Comparison of ENCODE assay signal across 11 cellular contexts in genomic region chr1:160639652-160640051, GRCh38. TPM values are rescaled to one million over a fixed set of nuclear protein-coding genes. Genes with fewer than 3 reads are reported as not detected.
DNase-seq lines count a peak whose midpoint lies in the region; ATAC-seq and FAIRE-seq lines count a peak whose summit lies in the region.
"Had no signal": no experiment of that assay in that cellular context is flagged by ENCODE, and none has a peak within 500 bp of the region (broad histone marks: within the 10 kb centered on the region; RNA-seq: fewer than 3 reads in every experiment).

No MANE protein-coding gene starts in this region.

- H3K27me3 Mint-ChIP-seq in activated T-helper 17 cell treated with anti-CD3 and anti-CD28 coated beads, Interleukin-2, amount 50 U/mL, for 72 hours, result no peaks in the 10 kb centered on the region

- H3K9me3 Mint-ChIP-seq in activated T-helper 17 cell treated with anti-CD3 and anti-CD28 coated beads, Interleukin-2, amount 50 U/mL, for 72 hours, result no peaks in the 10 kb centered on the region
- H3K9me3 Mint-ChIP-seq: HFFc6 had no signal

- H3K4me2 ChIP-seq in mesendoderm (ENCODE audit: low read length), result no peak overlapping the region

- peak overlapping the region; percentile 78 for H3K18ac ChIP-seq in mesendoderm (ENCODE audit: low read length)

- H3K79me2 ChIP-seq in mesendoderm (ENCODE audit: control insufficient read depth, insufficient read depth, low read length), result no peaks in the 10 kb centered on the region

- H2BK5ac ChIP-seq in mesendoderm (ENCODE audit: low read length), result peak overlapping the region; percentile 30

- H4K8ac ChIP-seq in mesendoderm (ENCODE audit: low read depth, low read length), result peak overlapping the region; percentile 93

- no peaks in the 10 kb centered on the region for H3K79me1 ChIP-seq in mesendoderm (ENCODE audit: low read length)

- H3K4me3 Mint-ChIP-seq in activated T-helper 17 cell treated with anti-CD3 and anti-CD28 coated beads, Interleukin-2, amount 50 U/mL, for 72 hours, result peak overlapping the region; percentile 79
- H3K4me3 Mint-ChIP-seq: HFFc6 had no signal

- no peak overlapping the region for H3K4ac ChIP-seq in mesendoderm (ENCODE audit: low read depth, low read length)

- no peak for ATAC-seq in activated T-helper 17 cell treated with anti-CD3 and anti-CD28 coated beads, Interleukin-2, amount 50 U/mL, for 72 hours (replicated peaks)

- H3K9ac ChIP-seq in mesendoderm (ENCODE audit: low read length), result no peak overlapping the region

- H3K36me3 Mint-ChIP-seq in activated T-helper 17 cell treated with anti-CD3 and anti-CD28 coated beads, Interleukin-2, amount 50 U/mL, for 72 hours (ENCODE audit: low read depth), result peaks cover 100% of the 10 kb centered on the region

- peaks cover 46% of the 10 kb centered on the region for H3K4me1 Mint-ChIP-seq in activated T-helper 17 cell treated with anti-CD3 and anti-CD28 coated beads, Interleukin-2, amount 50 U/mL, for 72 hours

- H2AK5ac ChIP-seq in mesendoderm (ENCODE audit: low read length), result peak overlapping the region; percentile 69

- H4K5ac ChIP-seq in mesendoderm (ENCODE audit: low read length), result no peak overlapping the region

- no peak overlapping the region for H3K4me3 ChIP-seq in mesendoderm (ENCODE audit: low read length)

- H2BK15ac ChIP-seq in mesendoderm (replicated peaks; ENCODE audit: low read depth), result peak overlapping the region; percentile 21

- H3K27ac ChIP-seq in mesendoderm (ENCODE audit: low read depth, low read length), result peak overlapping the region; percentile 31
- H3K27ac ChIP-seq: 22Rv1, neutrophil had no signal

- WGBS in mesendoderm (ENCODE audit: extremely low coverage, insufficient coverage, low lambda C conversion rate), result no CpG with 5 or more reads among the region's 3 CpGs

- H3K23ac ChIP-seq in mesendoderm (ENCODE audit: low read length), result no peak overlapping the region

- H3K27me3 ChIP-seq in mesendoderm (ENCODE audit: insufficient read depth, low read length, poor library complexity), result no peaks in the 10 kb centered on the region
- H3K27me3 ChIP-seq: neutrophil had no signal

- H3K56ac ChIP-seq in mesendoderm (ENCODE audit: low read length), result peak overlapping the region; percentile 70

- peak; percentile 65 for FAIRE-seq in GM18507 (lab: Jason Lieb, UNC)

- H3K27ac Mint-ChIP-seq in activated T-helper 17 cell treated with anti-CD3 and anti-CD28 coated beads, Interleukin-2, amount 50 U/mL, for 72 hours, result peak overlapping the region; percentile 89
- H3K27ac Mint-ChIP-seq: HFFc6 had no signal

- no peaks in the 10 kb centered on the region for H3K36me3 ChIP-seq in mesendoderm (ENCODE audit: control insufficient read depth, insufficient read depth, low read length)
- H3K36me3 ChIP-seq: neutrophil had no signal

- H3K4me1 ChIP-seq in mesendoderm (ENCODE audit: control insufficient read depth, low read depth, low read length), result peaks cover 23% of the 10 kb centered on the region

- H2BK120ac ChIP-seq in mesendoderm (ENCODE audit: low read depth, low read length), result peak overlapping the region; percentile 96

- DNase-seq in DMS153 treated with DMSO at 0.1 percent for 48 hours (lab: John Stamatoyannopoulos, UW; ENCODE audit: unreplicated experiment) (peak; percentile 62), DMS153 (lab: John Stamatoyannopoulos, UW) (no peak), GM18507 (ENCODE audit: extremely low spot score, insufficient read length, low read depth) (no peak), mesendoderm (no peak), RKO (ENCODE audit: low spot score) (no peak), COLO668 (lab: John Stamatoyannopoulos, UW; ENCODE audit: unreplicated experiment) (no peak)
- DNase-seq in activated effector memory CD4-positive, alpha-beta T cell treated with Interleukin-2 at 50 U/mL for 16 hours, result no peak
- DNase-seq: HFFc6 had no signal

RNA-seq across cellular contexts. Expression of gene SLAMF1, which starts 7.2 kb away (rescaled TPM):
- 100 to 1,000 TPM; 121 to 186 TPM for total RNA-seq in activated T-helper 17 cell treated with anti-CD3 and anti-CD28 coated beads, Interleukin-2, amount 50 U/mL, for 72 hours
- 0.10 TPM for polyA plus RNA-seq in mesendoderm (2013, experiment 1 of 2)
- polyA plus RNA-seq in mesendoderm (2013, experiment 2 of 2), result 0.11 TPM
- total RNA-seq: HFFc6 had no signal
